ENCODE assay signal across 1 cellular context in the genomic region with DNA sequence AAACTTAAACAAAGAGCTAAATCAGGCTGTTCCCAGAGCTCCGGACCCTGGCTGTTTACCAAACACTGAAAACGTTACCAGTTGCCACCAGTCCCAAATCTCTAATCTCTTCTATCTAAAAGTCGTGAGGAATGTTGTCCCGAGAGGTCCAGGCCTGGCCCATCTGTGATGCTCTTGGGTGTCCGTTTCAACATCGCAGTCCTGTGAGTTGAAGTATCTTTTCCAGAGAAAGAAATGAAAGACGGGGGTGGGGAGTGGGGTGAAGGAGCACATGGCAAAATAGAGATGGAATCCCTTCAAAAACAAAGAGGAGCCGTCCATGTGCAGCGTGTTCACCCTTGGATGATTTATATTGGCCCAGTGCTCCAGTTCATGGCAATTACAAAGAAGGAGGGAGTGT.
TF ChIP-seq lines count a peak whose summit lies in the region.

No MANE protein-coding gene starts in this region.

TF ChIP-seq in K562, 482 proteins besides CTCF, POLR2A, EP300 and RAD21:
- no peak for TF ChIP-seq NFRKB (IDR thresholded peaks at IDR 0.05; ENCODE audit: low read depth)
- TF ChIP-seq ATF1 (CRISPR knock-in tag; IDR thresholded peaks at IDR 0.05): no peak
- 0 out of 2 replicates have a peak, but pooled peaks have one; percentile 8 for TF ChIP-seq ATF1 (tag; IDR thresholded peaks at IDR 0.05)
- TF ChIP-seq, protein P1, sequence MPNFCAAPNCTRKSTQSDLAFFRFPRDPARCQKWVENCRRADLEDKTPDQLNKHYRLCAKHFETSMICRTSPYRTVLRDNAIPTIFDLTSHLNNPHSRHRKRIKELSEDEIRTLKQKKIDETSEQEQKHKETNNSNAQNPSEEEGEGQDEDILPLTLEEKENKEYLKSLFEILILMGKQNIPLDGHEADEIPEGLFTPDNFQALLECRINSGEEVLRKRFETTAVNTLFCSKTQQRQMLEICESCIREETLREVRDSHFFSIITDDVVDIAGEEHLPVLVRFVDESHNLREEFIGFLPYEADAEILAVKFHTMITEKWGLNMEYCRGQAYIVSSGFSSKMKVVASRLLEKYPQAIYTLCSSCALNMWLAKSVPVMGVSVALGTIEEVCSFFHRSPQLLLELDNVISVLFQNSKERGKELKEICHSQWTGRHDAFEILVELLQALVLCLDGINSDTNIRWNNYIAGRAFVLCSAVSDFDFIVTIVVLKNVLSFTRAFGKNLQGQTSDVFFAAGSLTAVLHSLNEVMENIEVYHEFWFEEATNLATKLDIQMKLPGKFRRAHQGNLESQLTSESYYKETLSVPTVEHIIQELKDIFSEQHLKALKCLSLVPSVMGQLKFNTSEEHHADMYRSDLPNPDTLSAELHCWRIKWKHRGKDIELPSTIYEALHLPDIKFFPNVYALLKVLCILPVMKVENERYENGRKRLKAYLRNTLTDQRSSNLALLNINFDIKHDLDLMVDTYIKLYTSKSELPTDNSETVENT (CRISPR knock-in tag; IDR thresholded peaks at IDR 0.05): no peak
- TF ChIP-seq POU5F1 (IDR thresholded peaks at IDR 0.05; ENCODE audit: borderline replicate concordance, low read depth, low read length, partially characterized antibody): no peak
- no peak for TF ChIP-seq ZNF583 (CRISPR knock-in tag; IDR thresholded peaks at IDR 0.05)
- TF ChIP-seq LCOR (CRISPR knock-in tag; IDR thresholded peaks at IDR 0.05): 0 out of 2 replicates have a peak, but pooled peaks have one; percentile 13
- TF ChIP-seq SAP30 (IDR thresholded peaks at IDR 0.05; ENCODE audit: borderline replicate concordance, insufficient read depth, low read depth, low read length, poor library complexity, severe bottlenecking): no peak
- TF ChIP-seq HNRNPK (IDR thresholded peaks at IDR 0.05; ENCODE audit: low read depth, low read length, poor library complexity, severe bottlenecking): no peak
- TF ChIP-seq OTX1 (CRISPR knock-in tag; IDR thresholded peaks at IDR 0.05): no peak
- TF ChIP-seq, protein P2, sequence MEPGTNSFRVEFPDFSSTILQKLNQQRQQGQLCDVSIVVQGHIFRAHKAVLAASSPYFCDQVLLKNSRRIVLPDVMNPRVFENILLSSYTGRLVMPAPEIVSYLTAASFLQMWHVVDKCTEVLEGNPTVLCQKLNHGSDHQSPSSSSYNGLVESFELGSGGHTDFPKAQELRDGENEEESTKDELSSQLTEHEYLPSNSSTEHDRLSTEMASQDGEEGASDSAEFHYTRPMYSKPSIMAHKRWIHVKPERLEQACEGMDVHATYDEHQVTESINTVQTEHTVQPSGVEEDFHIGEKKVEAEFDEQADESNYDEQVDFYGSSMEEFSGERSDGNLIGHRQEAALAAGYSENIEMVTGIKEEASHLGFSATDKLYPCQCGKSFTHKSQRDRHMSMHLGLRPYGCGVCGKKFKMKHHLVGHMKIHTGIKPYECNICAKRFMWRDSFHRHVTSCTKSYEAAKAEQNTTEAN (CRISPR knock-in tag; IDR thresholded peaks at IDR 0.05): no peak
- no peak for TF ChIP-seq ZNF12 (CRISPR knock-in tag; IDR thresholded peaks at IDR 0.05)
- no peak for TF ChIP-seq IFI16 (CRISPR knock-in tag; IDR thresholded peaks at IDR 0.05)
- TF ChIP-seq, protein P3, sequence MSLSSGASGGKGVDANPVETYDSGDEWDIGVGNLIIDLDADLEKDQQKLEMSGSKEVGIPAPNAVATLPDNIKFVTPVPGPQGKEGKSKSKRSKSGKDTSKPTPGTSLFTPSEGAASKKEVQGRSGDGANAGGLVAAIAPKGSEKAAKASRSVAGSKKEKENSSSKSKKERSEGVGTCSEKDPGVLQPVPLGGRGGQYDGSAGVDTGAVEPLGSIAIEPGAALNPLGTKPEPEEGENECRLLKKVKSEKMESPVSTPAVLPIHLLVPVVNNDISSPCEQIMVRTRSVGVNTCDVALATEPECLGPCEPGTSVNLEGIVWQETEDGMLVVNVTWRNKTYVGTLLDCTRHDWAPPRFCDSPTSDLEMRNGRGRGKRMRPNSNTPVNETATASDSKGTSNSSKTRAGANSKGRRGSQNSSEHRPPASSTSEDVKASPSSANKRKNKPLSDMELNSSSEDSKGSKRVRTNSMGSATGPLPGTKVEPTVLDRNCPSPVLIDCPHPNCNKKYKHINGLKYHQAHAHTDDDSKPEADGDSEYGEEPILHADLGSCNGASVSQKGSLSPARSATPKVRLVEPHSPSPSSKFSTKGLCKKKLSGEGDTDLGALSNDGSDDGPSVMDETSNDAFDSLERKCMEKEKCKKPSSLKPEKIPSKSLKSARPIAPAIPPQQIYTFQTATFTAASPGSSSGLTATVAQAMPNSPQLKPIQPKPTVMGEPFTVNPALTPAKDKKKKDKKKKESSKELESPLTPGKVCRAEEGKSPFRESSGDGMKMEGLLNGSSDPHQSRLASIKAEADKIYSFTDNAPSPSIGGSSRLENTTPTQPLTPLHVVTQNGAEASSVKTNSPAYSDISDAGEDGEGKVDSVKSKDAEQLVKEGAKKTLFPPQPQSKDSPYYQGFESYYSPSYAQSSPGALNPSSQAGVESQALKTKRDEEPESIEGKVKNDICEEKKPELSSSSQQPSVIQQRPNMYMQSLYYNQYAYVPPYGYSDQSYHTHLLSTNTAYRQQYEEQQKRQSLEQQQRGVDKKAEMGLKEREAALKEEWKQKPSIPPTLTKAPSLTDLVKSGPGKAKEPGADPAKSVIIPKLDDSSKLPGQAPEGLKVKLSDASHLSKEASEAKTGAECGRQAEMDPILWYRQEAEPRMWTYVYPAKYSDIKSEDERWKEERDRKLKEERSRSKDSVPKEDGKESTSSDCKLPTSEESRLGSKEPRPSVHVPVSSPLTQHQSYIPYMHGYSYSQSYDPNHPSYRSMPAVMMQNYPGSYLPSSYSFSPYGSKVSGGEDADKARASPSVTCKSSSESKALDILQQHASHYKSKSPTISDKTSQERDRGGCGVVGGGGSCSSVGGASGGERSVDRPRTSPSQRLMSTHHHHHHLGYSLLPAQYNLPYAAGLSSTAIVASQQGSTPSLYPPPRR (CRISPR knock-in tag; IDR thresholded peaks at IDR 0.05; ENCODE audit: borderline replicate concordance): no peak
- no peak for TF ChIP-seq BMI1 (IDR thresholded peaks at IDR 0.05; ENCODE audit: low read length)
